24 cellular contexts compared by ENCODE assay signal in the genomic region with DNA sequence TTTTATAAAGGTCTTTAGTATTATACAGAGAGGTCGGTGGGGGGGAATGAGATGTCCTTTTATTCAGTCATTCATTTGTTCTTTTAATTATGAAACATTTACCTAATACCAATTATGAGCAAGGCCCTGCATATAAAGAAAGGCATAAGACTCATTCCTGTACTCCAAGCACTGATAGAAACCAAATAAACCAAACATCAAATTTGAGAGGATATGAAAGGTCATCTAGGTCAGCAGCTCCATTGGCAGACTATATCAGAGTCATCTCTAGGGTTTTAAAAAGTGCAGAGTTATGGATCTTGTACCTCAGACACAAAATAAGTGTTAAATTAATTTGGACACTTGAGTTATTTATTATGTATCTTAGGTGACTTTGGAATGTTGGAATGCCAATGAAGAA.
"Had no signal": no experiment of that assay in that cellular context is flagged by ENCODE, and none has a peak within 500 bp of the region (broad histone marks: within the 10 kb centered on the region; RNA-seq: fewer than 3 reads in every experiment).

No MANE protein-coding gene starts in this region.

- DNase-seq: stimulated activated CD4-positive, alpha-beta T cell treated with anti-CD3 and anti-CD28 coated beads, Interleukin-1b, Interleukin-23, amount 100 ng/mL, for 48 hours; stimulated activated CD4-positive, alpha-beta T cell treated with anti-CD3 and anti-CD28 coated beads, Interleukin-2, amount 100 ng/mL, for 24 hours; stimulated activated CD4-positive, alpha-beta T cell treated with anti-CD3 and anti-CD28 coated beads, Interleukin-2, amount 100 ng/mL, for 48 hours; stimulated activated CD4-positive, alpha-beta T cell treated with anti-CD3 and anti-CD28 coated beads, Interleukin-4, amount 100 ng/mL, for 1 hour; stimulated activated CD4-positive, alpha-beta T cell treated with anti-CD3 and anti-CD28 coated beads, Interleukin-4, amount 100 ng/mL, for 24 hours; stimulated activated CD4-positive, alpha-beta T cell treated with anti-CD3 and anti-CD28 coated beads, Interleukin-4, amount 100 ng/mL, for 4 hours; stimulated activated CD8-positive, alpha-beta memory T cell treated with anti-CD3 and anti-CD28 coated beads, Interleukin-4, amount 100 ng/mL, for 48 hours; stimulated activated naive B cell treated with anti-CD40 and anti-IgM and Interleukin-4, amounts not matched to agents 10 μg/mL and 1 μg/mL and 100 μg/mL, for 72 hours; stimulated activated naive CD4-positive, alpha-beta T cell; stimulated activated naive CD4-positive, alpha-beta T cell treated with Interleukin-2 at 50 U/mL for 16 hours; stomach; substantia nigra; testis; thyroid gland; tibial artery; transverse colon; trophoblast cell; upper lobe of left lung; upper lobe of right lung; uterus had no signal

- H3K36me3 Mint-ChIP-seq: stimulated activated memory B cell treated with anti-CD40 and anti-IgM and Interleukin-4, amounts not matched to agents 10 μg/mL and 1 μg/mL and 100 μg/mL, for 72 hours; stimulated activated naive B cell treated with anti-CD40 and anti-IgM and Interleukin-4, amounts not matched to agents 10 μg/mL and 1 μg/mL and 100 μg/mL, for 72 hours; type B pancreatic cell had no signal

- H3K27ac Mint-ChIP-seq: stimulated activated memory B cell treated with anti-CD40 and anti-IgM and Interleukin-4, amounts not matched to agents 10 μg/mL and 1 μg/mL and 100 μg/mL, for 72 hours; stimulated activated naive B cell treated with anti-CD40 and anti-IgM and Interleukin-4, amounts not matched to agents 10 μg/mL and 1 μg/mL and 100 μg/mL, for 72 hours; stimulated activated naive CD8-positive, alpha-beta T cell treated with anti-CD3 and anti-CD28 coated beads, Interleukin-15, Interleukin-2, amounts not matched to agents 100 ng/mL and 50 ng/mL, for 24 hours; type B pancreatic cell had no signal

- H3K4me3 Mint-ChIP-seq: stimulated activated memory B cell treated with anti-CD40 and anti-IgM and Interleukin-4, amounts not matched to agents 10 μg/mL and 1 μg/mL and 100 μg/mL, for 72 hours; stimulated activated naive B cell treated with anti-CD40 and anti-IgM and Interleukin-4, amounts not matched to agents 10 μg/mL and 1 μg/mL and 100 μg/mL, for 72 hours; stimulated activated naive CD8-positive, alpha-beta T cell treated with anti-CD3 and anti-CD28 coated beads, Interleukin-15, Interleukin-2, amounts not matched to agents 100 ng/mL and 50 ng/mL, for 24 hours; type B pancreatic cell had no signal

- FAIRE-seq: urothelium cell line had no signal

- H3K9me3 Mint-ChIP-seq: stimulated activated naive CD8-positive, alpha-beta T cell treated with anti-CD3 and anti-CD28 coated beads, Interleukin-15, Interleukin-2, amounts not matched to agents 100 ng/mL and 50 ng/mL, for 24 hours; type B pancreatic cell had no signal

- H3K27me3 Mint-ChIP-seq: stimulated activated memory B cell treated with anti-CD40 and anti-IgM and Interleukin-4, amounts not matched to agents 10 μg/mL and 1 μg/mL and 100 μg/mL, for 72 hours; stimulated activated naive B cell treated with anti-CD40 and anti-IgM and Interleukin-4, amounts not matched to agents 10 μg/mL and 1 μg/mL and 100 μg/mL, for 72 hours; stimulated activated naive CD8-positive, alpha-beta T cell treated with anti-CD3 and anti-CD28 coated beads, Interleukin-15, Interleukin-2, amounts not matched to agents 100 ng/mL and 50 ng/mL, for 24 hours; type B pancreatic cell had no signal

- ATAC-seq: stimulated activated memory B cell treated with anti-CD40 and anti-IgM and Interleukin-4, amounts not matched to agents 10 μg/mL and 1 μg/mL and 100 μg/mL, for 72 hours; upper lobe of right lung had no signal
